Comparison of ENCODE assay signal across 10 cellular contexts in genomic region chr11:27362032-27362431, GRCh38. TPM values are rescaled to one million over a fixed set of nuclear protein-coding genes. Genes with fewer than 3 reads are reported as not detected.
A peak's percentile ranks its signal among the peaks of the same experiment; 100 is the strongest.
DNase-seq lines count a peak whose midpoint lies in the region; ATAC-seq and TF ChIP-seq lines count a peak whose summit lies in the region.
"Had no signal": no experiment of that assay in that cellular context is flagged by ENCODE, and none has a peak within 500 bp of the region (broad histone marks: within the 10 kb centered on the region; RNA-seq: fewer than 3 reads in every experiment).

No MANE protein-coding gene starts in this region.

- peaks cover 49% of the 10 kb centered on the region for H3K4me1 Mint-ChIP-seq in type B pancreatic cell (ENCODE audit: unreplicated experiment)

- peaks cover 13% of the 10 kb centered on the region for H3K36me3 Mint-ChIP-seq in type B pancreatic cell

- peaks cover 8% of the 10 kb centered on the region for H3K36me3 ChIP-seq in cardiac muscle cell

- DNase-seq in cardiac muscle cell (ENCODE audit: low read depth in 1 of 2, low spot score in 1 of 2) (no peak), right cardiac atrium (no peak), foreskin fibroblast (no peak), type B pancreatic cell (ENCODE audit: extremely low spot score, unreplicated experiment) (no peak), GF-D8 (lab: John Stamatoyannopoulos, UW) (no peak)
- DNase-seq in central memory CD4-positive, alpha-beta T cell = no peak
- DNase-seq: midbrain, SHP77 had no signal

- H3K4me3 ChIP-seq in cardiac muscle cell (peak overlapping the region; percentile 43), right cardiac atrium (ENCODE audit: low read length) (no peak overlapping the region), foreskin fibroblast (ENCODE audit: low read depth in 1 of 2, low read length in 2 of 2) (peak overlapping the region; percentile 73 to 80)

- 67% methylated on average over 3 of the region's 3 CpGs for WGBS in right cardiac atrium

- intact Hi-C loops in right cardiac atrium (cut with DNase I) = no loop called here

- ATAC-seq in right cardiac atrium = no peak
- no peak for ATAC-seq in HG02840 (IDR thresholded peaks at IDR 0.05; ENCODE audit: low FRiP score, unreplicated experiment)

- H3K9me3 ChIP-seq in cardiac muscle cell (ENCODE audit: low read depth) = no peaks in the 10 kb centered on the region
- no peaks in the 10 kb centered on the region for H3K9me3 ChIP-seq in right cardiac atrium (ENCODE audit: control insufficient read depth, low read length)

- H3K27ac Mint-ChIP-seq in type B pancreatic cell = peak overlapping the region; percentile 89

- H3K4me3 Mint-ChIP-seq in type B pancreatic cell = peak overlapping the region; percentile 99

- H3K27ac ChIP-seq in cardiac muscle cell (peak overlapping the region; percentile 72), right cardiac atrium (ENCODE audit: low read length) (no peak overlapping the region), VCaP (peak overlapping the region; percentile 73)

- TF ChIP-seq CTCF in cardiac muscle cell (IDR thresholded peaks at IDR 0.05; ENCODE audit: low read depth, low read length) (no peak), VCaP (conservative IDR thresholded peaks at IDR 0.05) (no peak), foreskin fibroblast (IDR thresholded peaks at IDR 0.05; ENCODE audit: low read depth, low read length) (no peak), type B pancreatic cell (conservative IDR thresholded peaks at IDR 0.05) (no peak)

- no peaks in the 10 kb centered on the region for H3K27me3 Mint-ChIP-seq in type B pancreatic cell

- peaks cover 5% of the 10 kb centered on the region for H3K9me3 Mint-ChIP-seq in type B pancreatic cell

- H3K27me3 ChIP-seq in cardiac muscle cell (no peaks in the 10 kb centered on the region), right cardiac atrium (ENCODE audit: control insufficient read depth, insufficient read depth) (no peaks in the 10 kb centered on the region)

- H3K4me1 ChIP-seq in cardiac muscle cell (ENCODE audit: low read depth) = peaks cover 32% of the 10 kb centered on the region
- no peaks in the 10 kb centered on the region for H3K4me1 ChIP-seq in right cardiac atrium (ENCODE audit: control insufficient read depth, insufficient read depth, low read length)

RNA-seq across cellular contexts. Expression of gene CCDC34, which starts 1.0 kb away (rescaled TPM):
- total RNA-seq in cardiac muscle cell (9.1 and 21.1 TPM in 2 replicates), right cardiac atrium (1 to 10 TPM; 3.3 to 4.4 (median 4.1) TPM), type B pancreatic cell (ENCODE audit: low replicate concordance) (18.2 and 30.4 TPM in 2 replicates)
- polyA plus RNA-seq in cardiac muscle cell (12.8 and 19.0 TPM in 2 replicates), right cardiac atrium (2.1 TPM)
